Comparison of ENCODE assay signal across 12 cellular contexts in genomic region chr11:83612891-83613766, GRCh38.
A peak's percentile ranks its signal among the peaks of the same experiment; 100 is the strongest.
DNase-seq lines count a peak whose midpoint lies in the region; ATAC-seq and TF ChIP-seq lines count a peak whose summit lies in the region.
"Had no signal": no experiment of that assay in that cellular context is flagged by ENCODE, and none has a peak within 500 bp of the region (broad histone marks: within the 10 kb centered on the region; RNA-seq: fewer than 3 reads in every experiment).

No MANE protein-coding gene starts in this region.

- H3K4me1 Mint-ChIP-seq in HFFc6 (ENCODE audit: low read depth): no peaks in the 10 kb centered on the region
- H3K4me1 Mint-ChIP-seq: naive thymus-derived CD8-positive, alpha-beta T cell; T-cell had no signal

- H3K27ac ChIP-seq in breast epithelium: no peak overlapping the region

- H3K9me3 ChIP-seq in breast epithelium: no peaks in the 10 kb centered on the region

- TF ChIP-seq POLR2A in breast epithelium (IDR thresholded peaks at IDR 0.05): no peak

- H3K27me3 ChIP-seq in breast epithelium: no peaks in the 10 kb centered on the region

- H3K4me3 Mint-ChIP-seq in HFFc6: no peak overlapping the region
- H3K4me3 Mint-ChIP-seq: activated naive CD8-positive, alpha-beta T cell; naive thymus-derived CD8-positive, alpha-beta T cell; T-cell had no signal

- no peaks in the 10 kb centered on the region for H3K4me1 ChIP-seq in breast epithelium

- H3K27ac Mint-ChIP-seq in HFFc6: no peak overlapping the region
- H3K27ac Mint-ChIP-seq: activated naive CD8-positive, alpha-beta T cell; naive thymus-derived CD8-positive, alpha-beta T cell; T-cell had no signal

- H3K27me3 Mint-ChIP-seq in HFFc6 (ENCODE audit: insufficient read depth): no peaks in the 10 kb centered on the region; the same call in 1 of the 2 replicates
- H3K27me3 Mint-ChIP-seq: activated naive CD8-positive, alpha-beta T cell had no signal

- H3K36me3 ChIP-seq in breast epithelium: no peaks in the 10 kb centered on the region

- DNase-seq in cerebellum (ENCODE audit: low spot score) (peak; percentile 17), breast epithelium (ENCODE audit: low spot score in 2 of 2) (no peak), HFFc6 (no peak), foreskin melanocyte (no peak), dermis blood vessel endothelial cell (no peak)
- DNase-seq: Karpas-422; naive thymus-derived CD8-positive, alpha-beta T cell; T-cell had no signal

- no peaks in the 10 kb centered on the region for H3K36me3 Mint-ChIP-seq in HFFc6 (ENCODE audit: low read depth)
- H3K36me3 Mint-ChIP-seq: activated naive CD8-positive, alpha-beta T cell; naive thymus-derived CD8-positive, alpha-beta T cell; T-cell had no signal

- H3K4me3 ChIP-seq in breast epithelium: no peak overlapping the region

- intact Hi-C loops in breast epithelium (cut with DNase I; ENCODE audit: low total_unique reads): no loop called here

- TF ChIP-seq CTCF in breast epithelium (IDR thresholded peaks at IDR 0.05) (no peak), HFFc6 (IDR thresholded peaks at IDR 0.05) (no peak)

- ATAC-seq in GM18858 (IDR thresholded peaks at IDR 0.05; ENCODE audit: unreplicated experiment) (peak; percentile 91), GM21619 (IDR thresholded peaks at IDR 0.05; ENCODE audit: unreplicated experiment) (peak; percentile 95), HG03432 (IDR thresholded peaks at IDR 0.05; ENCODE audit: unreplicated experiment) (peak; percentile 94)
- ATAC-seq: naive thymus-derived CD8-positive, alpha-beta T cell; T-cell had no signal

- no peaks in the 10 kb centered on the region for H3K9me3 Mint-ChIP-seq in HFFc6
- H3K9me3 Mint-ChIP-seq: T-cell had no signal
